Comparison of ENCODE assay signal across 1 cellular context in genomic region chr2:152246686-152247336, GRCh38.
TF ChIP-seq lines count a peak whose summit lies in the region.

No MANE protein-coding gene starts in this region.

TF ChIP-seq in GM23338, 12 proteins besides CTCF, POLR2A, EP300 and RAD21 (continued from another document):
- TF ChIP-seq ZNF462 (CRISPR knock-in tag; IDR thresholded peaks at IDR 0.05) (no peak), JUNB (IDR thresholded peaks at IDR 0.05; ENCODE audit: unreplicated experiment) (no peak), STAT1 (IDR thresholded peaks at IDR 0.05; ENCODE audit: unreplicated experiment) (no peak), ETS1 (IDR thresholded peaks at IDR 0.05) (no peak), CREB1 (CRISPR knock-in tag; IDR thresholded peaks at IDR 0.05; ENCODE audit: low read depth) (no peak), EZH2 (IDR thresholded peaks at IDR 0.05; ENCODE audit: low read depth, unreplicated experiment) (no peak), POLR2AphosphoS5 (IDR thresholded peaks at IDR 0.05; ENCODE audit: low read depth) (no peak), REST (IDR thresholded peaks at IDR 0.05; ENCODE audit: unreplicated experiment) (no peak)
